In the genomic region with DNA sequence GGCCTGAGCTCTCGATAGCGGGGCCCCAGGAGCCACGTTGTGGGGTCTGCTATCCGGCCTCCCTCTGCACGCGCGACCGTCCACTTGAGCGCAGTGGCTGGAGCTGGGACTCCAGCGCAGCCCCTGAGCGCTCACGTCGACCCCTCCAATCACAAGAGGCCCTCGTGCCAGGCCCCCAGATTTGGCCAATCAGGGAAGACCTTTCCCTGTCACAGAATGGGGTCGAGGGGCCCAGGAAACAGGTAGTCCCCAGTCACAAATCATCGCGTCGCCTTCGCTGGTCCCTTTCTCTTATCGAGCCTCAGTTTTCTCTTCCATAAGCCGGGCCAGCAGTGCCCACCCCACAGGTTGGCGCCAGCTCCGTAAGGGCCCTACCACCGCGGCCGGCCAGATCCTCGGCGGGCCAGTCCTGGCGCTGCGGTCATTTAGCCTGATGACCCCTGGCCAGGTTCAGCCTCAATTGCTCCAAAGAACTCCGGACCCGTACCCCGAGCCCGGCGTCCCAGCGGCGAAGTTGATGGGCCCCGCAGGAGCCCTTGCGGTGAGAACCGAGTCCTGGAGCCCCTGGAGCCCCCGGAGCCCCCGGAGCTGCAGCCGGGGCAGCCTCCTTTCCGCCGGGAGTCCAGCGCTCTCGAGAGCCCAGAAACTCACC, we compare ENCODE assay signal across 9 cellular contexts. TPM values are rescaled to one million over a fixed set of nuclear protein-coding genes. Genes with fewer than 3 reads are reported as not detected.
A peak's percentile ranks its signal among the peaks of the same experiment; 100 is the strongest.
DNase-seq lines count a peak whose midpoint lies in the region; ATAC-seq and TF ChIP-seq lines count a peak whose summit lies in the region.
"Had no signal": no experiment of that assay in that cellular context is flagged by ENCODE, and none has a peak within 500 bp of the region (broad histone marks: within the 10 kb centered on the region; RNA-seq: fewer than 3 reads in every experiment).

No MANE protein-coding gene starts in this region.

- CTCF ChIA-PET in Panc1 (lab: Charles Lee): no interaction called here

- TF ChIP-seq EP300 in transverse colon (IDR thresholded peaks at IDR 0.05; ENCODE audit: low read depth): no peak

- no peak for TF ChIP-seq POLR2A in transverse colon (IDR thresholded peaks at IDR 0.05)

- no peak for TF ChIP-seq CTCF in Panc1 (IDR thresholded peaks at IDR 0.05)
- TF ChIP-seq CTCF in transverse colon (IDR thresholded peaks at IDR 0.05): no peak

- H3K4me3 ChIP-seq in Panc1 (ENCODE audit: low read depth in 2 of 2, low read length in 2 of 2) (peak overlapping the region; percentile 31 to 46), mesodermal cell (ENCODE audit: extremely low read depth, insufficient read depth, low read length, poor library complexity, severe bottlenecking) (peak overlapping the region; percentile 51), transverse colon (peak overlapping the region; percentile 49 to 60 (median 52))

- H3K4me1 ChIP-seq in Panc1 (ENCODE audit: control insufficient read depth, insufficient read depth, low read length) (no peaks in the 10 kb centered on the region), mesodermal cell (ENCODE audit: control insufficient read depth, insufficient read depth, low read length, poor library complexity, severe bottlenecking) (peaks cover 5% of the 10 kb centered on the region), transverse colon (peaks cover 5 to 25% (median 17%) of the 10 kb centered on the region in 4 donors)

- ATAC-seq in Panc1 (peak; percentile 17; the same call in 1 of the 2 replicates), esophagus mucosa (peak; percentile 9), HG02588 (IDR thresholded peaks at IDR 0.05; ENCODE audit: unreplicated experiment) (no peak), HG02885 (IDR thresholded peaks at IDR 0.05; ENCODE audit: poor library complexity, unreplicated experiment) (no peak), GM21360 (IDR thresholded peaks at IDR 0.05; ENCODE audit: unreplicated experiment) (no peak)

- H3K9me3 ChIP-seq in Panc1 (ENCODE audit: control insufficient read depth, insufficient read depth, low read depth, low read length) (no peaks in the 10 kb centered on the region), mesodermal cell (ENCODE audit: control insufficient read depth, low read length) (no peaks in the 10 kb centered on the region), transverse colon (no peaks in the 10 kb centered on the region)

- no TSS peak for BruUV-seq in Panc1 (replicated peaks; lab: Mats Ljungman, UMichigan)

- DNase-seq in Panc1 (ENCODE audit: low read depth, low spot score) (no peak), transverse colon (peak; percentile 26)
- DNase-seq: dermis blood vessel endothelial cell, T-helper 2 cell had no signal

- H3K27ac ChIP-seq in Panc1 (ENCODE audit: low read length) (no peak overlapping the region), mesodermal cell (ENCODE audit: low read depth, low read length, severe bottlenecking) (no peak overlapping the region), transverse colon (peak overlapping the region; percentile 80 to 88 (median 83))

- intact Hi-C loops in Panc1 (cut with micrococcal nuclease; ENCODE audit: unreplicated experiment) (no loop called here), transverse colon (cut with DNase I; ENCODE audit: low total_unique reads) (no loop called here)

- POLR2A ChIA-PET in Panc1 (lab: Charles Lee): interaction anchor here (0.6 kb wide), 1 partner anchor 265 kb away, joined by 3 read pairs; no protein-coding TSS in a partner anchor

- no peaks in the 10 kb centered on the region for H3K36me3 ChIP-seq in Panc1 (ENCODE audit: control insufficient read depth, insufficient read depth, low read length)
- no peaks in the 10 kb centered on the region for H3K36me3 ChIP-seq in mesodermal cell (ENCODE audit: control insufficient read depth, insufficient read depth, low read length)
- H3K36me3 ChIP-seq in transverse colon: no peaks in the 10 kb centered on the region

- 1% methylated on average over 34 to 45 of the region's 47 CpGs for WGBS in mesodermal cell (ENCODE audit: insufficient coverage in 2 of 2), 2 experiments
- 14% methylated on average over 29 of the region's 47 CpGs; no CpG with 5 or more reads in 1 of the 2 donors for WGBS in transverse colon (ENCODE audit: low coverage in 1 of 2), 2 donors

- in situ Hi-C loops in Panc1 (cut with HindIII; ENCODE audit: low pct_unique_long_range_greater_than_20kb, low sequenced_read_pairs) (no loop called here), transverse colon (cut with MboI; ENCODE audit: low pct_ligation_motif_present in 1 of 4, low pct_unique_long_range_greater_than_20kb in 1 of 4, low sequenced_read_pairs in 3 of 4) (no loop called here)

- H3K27me3 ChIP-seq in Panc1 (ENCODE audit: control insufficient read depth, insufficient read depth, low read length) (peaks cover 21% of the 10 kb centered on the region), transverse colon (peaks cover 40% of the 10 kb centered on the region)

RNA-seq across cellular contexts. Expression of gene ALDH1L1, which starts 0.4 kb away (rescaled TPM):
- 0.36 TPM for total RNA-seq in Panc1 (2021; ENCODE audit: unreplicated experiment)
- polyA plus RNA-seq in Panc1 (2012; ENCODE audit: insufficient read length): not detected
- 4.5 TPM for total RNA-seq in esophagus mucosa
- polyA plus RNA-seq in mesodermal cell (2013, experiment 1 of 2): 0.18 TPM
- polyA plus RNA-seq in mesodermal cell (2013, experiment 2 of 2): 0.40 TPM
- total RNA-seq in transverse colon: 10 to 100 TPM in 2 of 4 donors, 1 to 10 TPM in 2; 5.9 to 32.2 (median 16.1) TPM
- total RNA-seq: dermis blood vessel endothelial cell had no signal

Comparison
In these comparisons a context has a peak if more than half of its experiments do, and no peak if none do; other contexts are left out.
1. ATAC-seq: peak in Panc1 (single experiment) and esophagus mucosa (single experiment); none in HG02588 (single experiment), HG02885 (single experiment) and GM21360 (single experiment).
2. H3K27ac ChIP-seq: peak in transverse colon (4 of 4); none in Panc1 (single experiment) and mesodermal cell (single experiment).
3. Peak in every context shown above with its lines, with median percentiles within 50 percentile points of each other: H3K4me3 ChIP-seq.